In the genomic region with DNA sequence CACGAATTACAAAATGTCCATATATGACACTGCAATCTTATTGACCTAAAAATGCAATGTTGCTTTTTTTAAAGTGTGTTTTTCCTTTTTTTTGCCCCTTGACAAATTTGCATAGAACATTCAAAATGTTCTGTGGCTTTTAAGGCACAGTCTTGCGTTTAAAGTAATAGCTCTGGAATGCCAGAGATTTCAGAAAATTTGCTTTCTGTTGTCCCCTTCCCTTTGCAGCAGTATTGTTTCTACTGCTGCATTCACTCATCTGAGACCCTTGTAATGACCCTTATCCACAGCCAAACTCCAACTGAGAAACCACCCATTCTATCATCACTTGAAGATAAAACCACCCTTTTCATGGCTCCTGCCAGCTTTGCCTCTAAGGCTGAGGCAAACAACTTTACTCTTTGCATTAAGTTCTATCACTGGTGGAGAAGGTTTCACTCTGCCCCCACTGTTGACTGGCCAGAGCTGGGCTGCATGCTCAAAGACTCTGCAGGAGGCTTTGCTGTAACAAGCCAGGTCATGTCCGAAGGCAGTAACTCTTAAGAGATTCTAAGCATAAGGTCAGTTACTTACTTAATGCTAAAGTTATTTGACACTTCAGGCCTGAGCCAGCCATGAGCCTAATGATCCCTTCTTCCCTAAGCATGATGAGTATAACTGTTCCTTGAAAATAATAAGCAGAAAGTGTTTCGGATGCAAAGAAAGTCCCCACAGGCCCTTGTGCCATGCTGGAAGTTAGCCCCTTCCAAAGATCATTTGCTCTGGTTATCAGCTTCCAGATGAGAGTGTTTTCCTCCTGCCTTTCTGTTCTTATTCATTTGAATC, we compare ENCODE assay signal across 9 cellular contexts.
DNase-seq lines count a peak whose midpoint lies in the region; ATAC-seq and TF ChIP-seq lines count a peak whose summit lies in the region.
"Had no signal": no experiment of that assay in that cellular context is flagged by ENCODE, and none has a peak within 500 bp of the region (broad histone marks: within the 10 kb centered on the region; RNA-seq: fewer than 3 reads in every experiment).

No MANE protein-coding gene starts in this region.

- TF ChIP-seq EP300 in gastroesophageal sphincter (IDR thresholded peaks at IDR 0.05), result no peak

- H3K4me3 Mint-ChIP-seq in activated T-cell treated with anti-CD3 and anti-CD28 coated beads, Interleukin-2, amount 50 U/mL, for 24 hours, result no peak overlapping the region

- no peak for TF ChIP-seq POLR2A in gastroesophageal sphincter (IDR thresholded peaks at IDR 0.05)

- WGBS in gastroesophageal sphincter (ENCODE audit: low coverage in 1 of 2), 2 donors, result 39 to 48% methylated on average over 4 of the region's 4 CpGs

- no peak for ATAC-seq in gastroesophageal sphincter
- ATAC-seq in GM21786 (IDR thresholded peaks at IDR 0.05; ENCODE audit: unreplicated experiment), result no peak

- H3K4me3 ChIP-seq in AG09309 (ENCODE audit: control insufficient read depth, low read depth, low read length) (no peak overlapping the region), WERI-Rb-1 (ENCODE audit: low read depth, low read length) (no peak overlapping the region), gastroesophageal sphincter (no peak overlapping the region)

- TF ChIP-seq CTCF in AG09309 (IDR thresholded peaks at IDR 0.05; ENCODE audit: control insufficient read depth, insufficient read depth, low read depth, low read length, missing control alignments) (no peak), WERI-Rb-1 (IDR thresholded peaks at IDR 0.05; ENCODE audit: low read depth, low read length) (no peak), gastroesophageal sphincter (IDR thresholded peaks at IDR 0.05) (no peak)

- peaks cover 16 to 63% (median 16%) of the 10 kb centered on the region in 3 donors for H3K4me1 ChIP-seq in gastroesophageal sphincter

- peaks cover 31% of the 10 kb centered on the region for H3K36me3 Mint-ChIP-seq in activated T-cell treated with anti-CD3 and anti-CD28 coated beads, Interleukin-2, amount 50 U/mL, for 24 hours (ENCODE audit: low read depth)

- DNase-seq in AG09309 (ENCODE audit: low read depth) (peak; percentile 13), WERI-Rb-1 (peak; percentile 68), non-pigmented ciliary epithelial cell (ENCODE audit: low read depth) (peak; percentile 47), occipital lobe (lab: John Stamatoyannopoulos, UW) (no peak), COLO829 (ENCODE audit: low spot score) (no peak)
- no peak for DNase-seq in activated T-cell treated with anti-CD3 and anti-CD28 coated beads, Interleukin-2, amount 50 U/mL, for 24 hours
- DNase-seq: stimulated activated CD4-positive, alpha-beta T cell treated with anti-CD3 and anti-CD28 coated beads, Interleukin-15, amount 100 ng/mL, for 24 hours had no signal

- H3K36me3 ChIP-seq in WERI-Rb-1 (no peaks in the 10 kb centered on the region), gastroesophageal sphincter (peaks cover 0 to 6% of the 10 kb centered on the region in 2 donors)

- H3K9me3 ChIP-seq in WERI-Rb-1 (ENCODE audit: severe bottlenecking) (no peaks in the 10 kb centered on the region), gastroesophageal sphincter (no peaks in the 10 kb centered on the region)

- no peak overlapping the region for H3K27ac Mint-ChIP-seq in activated T-cell treated with anti-CD3 and anti-CD28 coated beads, Interleukin-2, amount 50 U/mL, for 24 hours

- no peaks in the 10 kb centered on the region for H3K27me3 Mint-ChIP-seq in activated T-cell treated with anti-CD3 and anti-CD28 coated beads, Interleukin-2, amount 50 U/mL, for 24 hours

- peaks cover 2% of the 10 kb centered on the region for H3K4me1 Mint-ChIP-seq in activated T-cell treated with anti-CD3 and anti-CD28 coated beads, Interleukin-2, amount 50 U/mL, for 24 hours (ENCODE audit: low read depth)

- no peaks in the 10 kb centered on the region for H3K27me3 ChIP-seq in WERI-Rb-1 (ENCODE audit: insufficient read depth, low read depth, severe bottlenecking)
- no peaks in the 10 kb centered on the region for H3K27me3 ChIP-seq in gastroesophageal sphincter

- H3K27ac ChIP-seq in WERI-Rb-1 (peak overlapping the region; percentile 9; the same call in 1 of the 2 replicates), gastroesophageal sphincter (peak overlapping the region; percentile 58 to 78 (median 65))

- H3K9me3 Mint-ChIP-seq in activated T-cell treated with anti-CD3 and anti-CD28 coated beads, Interleukin-2, amount 50 U/mL, for 24 hours, result no peaks in the 10 kb centered on the region

Comparison
In these comparisons a context has a peak if more than half of its experiments do, and no peak if none do; other contexts are left out.
1. DNase-seq: peak in AG09309 (single experiment), WERI-Rb-1 (single experiment) and non-pigmented ciliary epithelial cell (single experiment); none in activated T-cell treated with anti-CD3 and anti-CD28 coated beads, Interleukin-2, amount 50 U/mL, for 24 hours (single experiment), occipital lobe (single experiment) and COLO829 (single experiment).